In the genomic region with DNA sequence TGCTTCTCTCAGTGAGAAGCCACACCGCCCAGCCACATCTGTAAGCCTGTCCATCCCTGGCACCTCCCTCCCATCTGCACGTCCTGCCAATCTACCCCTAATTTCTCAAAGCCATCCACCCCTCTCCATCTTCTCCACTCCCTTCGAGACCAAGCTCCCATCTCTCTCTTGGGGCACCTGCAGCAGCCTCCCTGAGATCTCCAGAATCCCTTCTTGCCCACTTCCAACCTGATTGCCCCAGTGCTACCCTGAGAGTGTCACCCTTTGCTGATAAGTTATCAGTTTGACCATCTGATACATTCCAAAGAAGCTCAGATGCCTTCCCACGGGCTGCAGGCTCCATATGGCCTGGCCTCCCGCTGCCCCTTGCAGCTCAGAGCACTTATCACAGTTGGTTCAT, we compare ENCODE assay signal across 16 cellular contexts.
A peak's percentile ranks its signal among the peaks of the same experiment; 100 is the strongest.
DNase-seq lines count a peak whose midpoint lies in the region; ATAC-seq and TF ChIP-seq lines count a peak whose summit lies in the region.
"Had no signal": no experiment of that assay in that cellular context is flagged by ENCODE, and none has a peak within 500 bp of the region (broad histone marks: within the 10 kb centered on the region; RNA-seq: fewer than 3 reads in every experiment).

No MANE protein-coding gene starts in this region.

- H3K27ac ChIP-seq in endodermal cell (ENCODE audit: low read depth, low read length) (no peak overlapping the region), neuronal stem cell (replicated peaks; ENCODE audit: low read length) (no peak overlapping the region)

- H3K4ac ChIP-seq in neuronal stem cell (ENCODE audit: low read length): no peak overlapping the region

- H3K36me3 ChIP-seq in endodermal cell (ENCODE audit: control insufficient read depth, insufficient read depth, low read length): no peaks in the 10 kb centered on the region
- no peaks in the 10 kb centered on the region for H3K36me3 ChIP-seq in neuronal stem cell (replicated peaks in 1 of 2; ENCODE audit: control insufficient read depth in 2 of 2, insufficient read depth in 2 of 2, low read length in 2 of 2)

- H3K36me3 Mint-ChIP-seq in activated T-cell treated with anti-CD3 and anti-CD28 coated beads, Interleukin-2, amount 50 U/mL, for 24 hours (ENCODE audit: low read depth): no peaks in the 10 kb centered on the region
- H3K36me3 Mint-ChIP-seq in IgD-negative memory B cell (no peaks in the 10 kb centered on the region), endodermal cell (ENCODE audit: low read depth) (no peaks in the 10 kb centered on the region)
- H3K36me3 Mint-ChIP-seq: CD4-positive, alpha-beta memory T cell had no signal

- H3K27ac Mint-ChIP-seq in activated T-cell treated with anti-CD3 and anti-CD28 coated beads, Interleukin-2, amount 50 U/mL, for 24 hours: no peak overlapping the region
- H3K27ac Mint-ChIP-seq in IgD-negative memory B cell: peak overlapping the region in 2 of 3 donors; percentile 36 to 60
- H3K27ac Mint-ChIP-seq in endodermal cell: no peak overlapping the region
- H3K27ac Mint-ChIP-seq: GM23338, H9 had no signal

- no peak overlapping the region for H2AK5ac ChIP-seq in neuronal stem cell (ENCODE audit: low read depth, low read length)

- peaks cover 14% of the 10 kb centered on the region for H3K4me1 Mint-ChIP-seq in activated T-cell treated with anti-CD3 and anti-CD28 coated beads, Interleukin-2, amount 50 U/mL, for 24 hours (ENCODE audit: low read depth)
- H3K4me1 Mint-ChIP-seq in IgD-negative memory B cell (no peaks in the 10 kb centered on the region), endodermal cell (peaks cover 27% of the 10 kb centered on the region)

- H3K4me1 ChIP-seq in endodermal cell (ENCODE audit: control insufficient read depth, insufficient read depth, low read length): no peaks in the 10 kb centered on the region
- H3K4me1 ChIP-seq in neuronal stem cell (ENCODE audit: control insufficient read depth in 2 of 2, insufficient read depth in 1 of 2, low read depth in 1 of 2, low read length in 2 of 2): peaks cover 0 to 3% of the 10 kb centered on the region in 2 donors

- peak; percentile 24 for DNase-seq in activated T-cell treated with anti-CD3 and anti-CD28 coated beads, Interleukin-2, amount 50 U/mL, for 24 hours
- DNase-seq in activated T-cell treated with anti-CD3 and anti-CD28 coated beads for 4 hours (no peak), endodermal cell (peak; percentile 45), neuronal stem cell (ENCODE audit: low spot score) (no peak)
- DNase-seq in stimulated activated CD4-positive, alpha-beta T cell treated with anti-CD3 and anti-CD28 coated beads, Interleukin-2, amount 100 ng/mL, for 24 hours: no peak
- DNase-seq: C1 segment of cervical spinal cord; CD4-positive, alpha-beta memory T cell; COR-L47; DMS153; DND-41; H9 had no signal

- H4K8ac ChIP-seq in neuronal stem cell (ENCODE audit: low read depth, low read length): no peak overlapping the region

- no peak for TF ChIP-seq CTCF in endodermal cell (conservative IDR thresholded peaks at IDR 0.05)

- no peak overlapping the region for H2BK15ac ChIP-seq in neuronal stem cell (ENCODE audit: low read length)

- H3K9me3 Mint-ChIP-seq in activated T-cell treated with anti-CD3 and anti-CD28 coated beads, Interleukin-2, amount 50 U/mL, for 24 hours: no peaks in the 10 kb centered on the region
- H3K9me3 Mint-ChIP-seq in IgD-negative memory B cell (peaks cover 0 to 2% (median 2%) of the 10 kb centered on the region in 3 donors), endodermal cell (no peaks in the 10 kb centered on the region)
- H3K9me3 Mint-ChIP-seq: GM23338, H9 had no signal

- no peak overlapping the region for H3K9ac ChIP-seq in endodermal cell (ENCODE audit: extremely low read depth, low read length, poor library complexity, severe bottlenecking)
- peak overlapping the region; percentile 65 for H3K9ac ChIP-seq in neuronal stem cell (ENCODE audit: low read depth, low read length, poor library complexity)

- no peak overlapping the region for H3K4me3 ChIP-seq in endodermal cell (ENCODE audit: low read length)
- no peak overlapping the region for H3K4me3 ChIP-seq in neuronal stem cell (ENCODE audit: low read length in 2 of 2)
- H3K4me3 ChIP-seq: GM23338 had no signal

- H3K27me3 ChIP-seq in endodermal cell (ENCODE audit: control insufficient read depth, insufficient read depth, low read length, poor library complexity, severe bottlenecking) (no peaks in the 10 kb centered on the region), neuronal stem cell (ENCODE audit: control insufficient read depth in 3 of 3, insufficient read depth in 3 of 3, low read depth in 1 of 3, low read length in 3 of 3) (peaks cover 0 to 42% (median 0%) of the 10 kb centered on the region in 3 experiments)

- no peak overlapping the region for H3K23ac ChIP-seq in neuronal stem cell (ENCODE audit: low read depth, low read length, poor library complexity)

- H3K18ac ChIP-seq in neuronal stem cell (ENCODE audit: low read length): no peak overlapping the region

- no peaks in the 10 kb centered on the region for H3K9me3 ChIP-seq in endodermal cell (ENCODE audit: control insufficient read depth, low read length)
- H3K9me3 ChIP-seq in neuronal stem cell (replicated peaks in 1 of 2; ENCODE audit: control insufficient read depth in 2 of 2, insufficient read depth in 1 of 2, low read depth in 1 of 2, low read length in 2 of 2): no peaks in the 10 kb centered on the region

- H3K4me2 ChIP-seq in neuronal stem cell (ENCODE audit: insufficient read depth, low read length, poor library complexity, severe bottlenecking): no peak overlapping the region
- H3K4me2 ChIP-seq: GM23338 had no signal

- no peaks in the 10 kb centered on the region for H3K27me3 Mint-ChIP-seq in activated T-cell treated with anti-CD3 and anti-CD28 coated beads, Interleukin-2, amount 50 U/mL, for 24 hours
- H3K27me3 Mint-ChIP-seq in IgD-negative memory B cell: peaks cover 14% of the 10 kb centered on the region
- no peaks in the 10 kb centered on the region for H3K27me3 Mint-ChIP-seq in endodermal cell (ENCODE audit: insufficient read depth)
- H3K27me3 Mint-ChIP-seq: CD4-positive, alpha-beta memory T cell had no signal

- H2BK120ac ChIP-seq in neuronal stem cell (ENCODE audit: low read depth, low read length): no peak overlapping the region

- no peak overlapping the region for H3K14ac ChIP-seq in neuronal stem cell (ENCODE audit: low read length)

- H3K4me3 Mint-ChIP-seq in activated T-cell treated with anti-CD3 and anti-CD28 coated beads, Interleukin-2, amount 50 U/mL, for 24 hours: no peak overlapping the region
- H3K4me3 Mint-ChIP-seq in IgD-negative memory B cell (no peak overlapping the region), endodermal cell (no peak overlapping the region)
- H3K4me3 Mint-ChIP-seq: CD4-positive, alpha-beta memory T cell; GM23338; H9 had no signal

- ATAC-seq in HG03469 (IDR thresholded peaks at IDR 0.05; ENCODE audit: unreplicated experiment): no peak
- no peak for ATAC-seq in GM21528 (IDR thresholded peaks at IDR 0.05; ENCODE audit: low FRiP score, unreplicated experiment)
- ATAC-seq: GM23338, HCT116 had no signal

- H2AFZ ChIP-seq in neuronal stem cell (ENCODE audit: low read length): no peak overlapping the region
- H2AFZ ChIP-seq: GM23338 had no signal

- H4K91ac ChIP-seq in neuronal stem cell (ENCODE audit: low read depth, low read length, poor library complexity): no peak overlapping the region

- H3K79me1 ChIP-seq in neuronal stem cell (ENCODE audit: low read depth, low read length): no peaks in the 10 kb centered on the region

- no peak overlapping the region for H2BK12ac ChIP-seq in neuronal stem cell (ENCODE audit: low read length)

- 79 to 89% methylated on average over 4 to 5 of the region's 5 CpGs for WGBS in endodermal cell (ENCODE audit: insufficient coverage in 1 of 2, insufficient read length in 1 of 2), 2 experiments
- WGBS in neuronal stem cell (ENCODE audit: extremely low coverage in 2 of 2, insufficient read length in 2 of 2, insufficient replicate concordance in 1 of 2), 2 donors: no CpG with 5 or more reads among the region's 5 CpGs

- H2BK5ac ChIP-seq in neuronal stem cell (ENCODE audit: low read length): no peak overlapping the region

Comparison
In these comparisons a context has a peak if more than half of its experiments do, and no peak if none do; other contexts are left out.
1. DNase-seq: peak in activated T-cell treated with anti-CD3 and anti-CD28 coated beads, Interleukin-2, amount 50 U/mL, for 24 hours (single experiment) and endodermal cell (single experiment); none in activated T-cell treated with anti-CD3 and anti-CD28 coated beads for 4 hours (single experiment), neuronal stem cell (single experiment) and stimulated activated CD4-positive, alpha-beta T cell treated with anti-CD3 and anti-CD28 coated beads, Interleukin-2, amount 100 ng/mL, for 24 hours (0 of 2).
2. H3K27ac Mint-ChIP-seq: peak in IgD-negative memory B cell (2 of 3); none in activated T-cell treated with anti-CD3 and anti-CD28 coated beads, Interleukin-2, amount 50 U/mL, for 24 hours (single experiment) and endodermal cell (single experiment).